Comparison of ENCODE assay signal across 21 cellular contexts in genomic region chr11:10503217-10503616, GRCh38. TPM values are rescaled to one million over a fixed set of nuclear protein-coding genes. Genes with fewer than 3 reads are reported as not detected.
A peak's percentile ranks its signal among the peaks of the same experiment; 100 is the strongest.
DNase-seq lines count a peak whose midpoint lies in the region; ATAC-seq, FAIRE-seq and TF ChIP-seq lines count a peak whose summit lies in the region.
"Had no signal": no experiment of that assay in that cellular context is flagged by ENCODE, and none has a peak within 500 bp of the region (broad histone marks: within the 10 kb centered on the region; RNA-seq: fewer than 3 reads in every experiment).

No MANE protein-coding gene starts in this region.

- no peak for TF ChIP-seq POLR2A in right lobe of liver (IDR thresholded peaks at IDR 0.05)
- no peak for TF ChIP-seq POLR2A in HepG2 (IDR thresholded peaks at IDR 0.05; ENCODE audit: insufficient read depth in 1 of 2, low read depth in 2 of 2, low read length in 2 of 2)

- no peak for TF ChIP-seq EP300 in HepG2 (IDR thresholded peaks at IDR 0.05; ENCODE audit: low read depth in 2 of 2, low read length in 2 of 2)
- no peak for TF ChIP-seq EP300 in HepG2 (CRISPR knock-in tag; IDR thresholded peaks at IDR 0.05; ENCODE audit: borderline replicate concordance)

- intact Hi-C loops in right lobe of liver (cut with DNase I) = no loop called here
- intact Hi-C loops in HepG2 (cut with micrococcal nuclease; ENCODE audit: unreplicated experiment) = no loop called here

- H3K27me3 ChIP-seq in right lobe of liver (no peaks in the 10 kb centered on the region), HepG2 (ENCODE audit: control insufficient read depth in 1 of 2, insufficient read depth in 2 of 2, low read length in 2 of 2) (no peaks in the 10 kb centered on the region), lung (ENCODE audit: control insufficient read depth, insufficient read depth) (no peaks in the 10 kb centered on the region)

- no peak for DNase-seq in right lobe of liver
- no peak for DNase-seq in HepG2 (ENCODE audit: low spot score)
- DNase-seq in SIG-M5 (lab: John Stamatoyannopoulos, UW) = peak; percentile 62
- DNase-seq in lung (ENCODE audit: low spot score) = peak; percentile 26
- DNase-seq in activated CD4-positive, alpha-beta T cell treated with anti-CD3 and anti-CD28 coated beads, Interleukin-2, amount 50 U/mL, for 4 hours = no peak
- no peak for DNase-seq in stimulated activated CD4-positive, alpha-beta T cell treated with anti-CD3 and anti-CD28 coated beads, Interleukin-4, amount 100 ng/mL, for 24 hours
- DNase-seq: activated CD4-positive, alpha-beta memory T cell treated with anti-CD3 and anti-CD28 coated beads, Interleukin-2, amount 10 ng/mL, durations not matched to agents 7 days and 5 days; activated T-cell treated with anti-CD3 and anti-CD28 coated beads, Interleukin-2, amount 50 U/mL, for 48 hours; CD8-positive, alpha-beta memory T cell; DND-41; GM23248; kidney glomerular epithelial cell; NCI-H1417 treated with DMSO at 0.1 percent for 48 hours; NCI-H69; stimulated activated CD4-positive, alpha-beta T cell treated with anti-CD3 and anti-CD28 coated beads, Interleukin-15, amount 100 ng/mL, for 24 hours; stimulated activated naive CD8-positive, alpha-beta T cell treated with anti-CD3 and anti-CD28 coated beads, Interleukin-15, Interleukin-2, amounts not matched to agents 100 U/mL and 50 U/mL, for 24 hours; SW 1271 had no signal

- H3K4me1 ChIP-seq in right lobe of liver = no peaks in the 10 kb centered on the region
- no peaks in the 10 kb centered on the region for H3K4me1 ChIP-seq in HepG2 (ENCODE audit: insufficient read depth, low read length)
- no peaks in the 10 kb centered on the region for H3K4me1 ChIP-seq in lung (ENCODE audit: control insufficient read depth in 2 of 2, insufficient read depth in 2 of 2, low read length in 2 of 2)

- no peaks in the 10 kb centered on the region for H3K36me3 ChIP-seq in right lobe of liver
- H3K36me3 ChIP-seq in HepG2 (replicated peaks in 1 of 2; ENCODE audit: control insufficient read depth in 1 of 2, insufficient read depth in 2 of 2, low read length in 2 of 2) = no peaks in the 10 kb centered on the region
- H3K36me3 ChIP-seq in lung (ENCODE audit: control insufficient read depth in 2 of 2, insufficient read depth in 2 of 2, low read length in 2 of 2) = peaks cover 0 to 28% of the 10 kb centered on the region in 2 donors

- H3K9me3 ChIP-seq in right lobe of liver (no peaks in the 10 kb centered on the region), HepG2 (ENCODE audit: low read length) (no peaks in the 10 kb centered on the region), lung (ENCODE audit: control insufficient read depth in 2 of 2, insufficient read depth in 1 of 2, low read length in 1 of 2) (no peaks in the 10 kb centered on the region)

- H4K20me1 ChIP-seq in HepG2 (ENCODE audit: insufficient read depth, low read length) = no peaks in the 10 kb centered on the region; the same call in 1 of the 2 replicates

- H3K4me3 ChIP-seq in right lobe of liver (no peak overlapping the region), HepG2 (replicated peaks in 1 of 3; ENCODE audit: insufficient read depth in 1 of 3, low read depth in 2 of 3, low read length in 3 of 3) (no peak overlapping the region), lung (no peak overlapping the region)
- H3K4me3 ChIP-seq: GM23248 had no signal

- no peak overlapping the region for H3K4me2 ChIP-seq in HepG2 (ENCODE audit: low read depth, low read length)
- H3K4me2 ChIP-seq: KMS-11 had no signal

- POLR2A ChIA-PET in HepG2 (lab: Yijun Ruan, JAX) = no interaction called here

- no peak overlapping the region for H2AFZ ChIP-seq in HepG2 (ENCODE audit: low read length)
- H2AFZ ChIP-seq: GM23248 had no signal

- TF ChIP-seq CTCF in right lobe of liver (IDR thresholded peaks at IDR 0.05) = no peak
- no peak for TF ChIP-seq CTCF in HepG2 (CRISPR knock-in tag; IDR thresholded peaks at IDR 0.05)
- no peak for TF ChIP-seq CTCF in lung (IDR thresholded peaks at IDR 0.05; ENCODE audit: control extremely low read depth, extremely low read depth)

- peak overlapping the region in 1 of 3 donors; percentile 33 for H3K27ac ChIP-seq in right lobe of liver
- H3K27ac ChIP-seq in HepG2 (ENCODE audit: extremely low read length, insufficient read depth, low read length) = no peak overlapping the region
- no peak overlapping the region for H3K27ac ChIP-seq in lung (ENCODE audit: low read depth in 1 of 2, low read length in 1 of 2)
- H3K27ac ChIP-seq: GM23248, KMS-11 had no signal

- in situ Hi-C loops in HepG2 (cut with HindIII; ENCODE audit: extremely low pct_ligation_motif_present, low pct_unique_long_range_greater_than_20kb) = no loop called here

- CTCF ChIA-PET in HepG2 (lab: Yijun Ruan, JAX; ENCODE audit: low intra/inter-chr PET ratio, low total read pairs) = no interaction called here

- no TSS peak for BruUV-seq in HepG2 (replicated peaks; lab: Mats Ljungman, UMichigan)

- ATAC-seq in right lobe of liver (peak in 3 of 4 donors; percentile 38 to 68 (median 53)), HepG2 (no peak), lung (ENCODE audit: insufficient read depth, low FRiP score) (no peak), HG03045 (IDR thresholded peaks at IDR 0.05; ENCODE audit: unreplicated experiment) (no peak), GM18517 (IDR thresholded peaks at IDR 0.05; ENCODE audit: unreplicated experiment) (no peak)
- ATAC-seq: stimulated activated naive CD8-positive, alpha-beta T cell treated with anti-CD3 and anti-CD28 coated beads, Interleukin-15, Interleukin-2, amounts not matched to agents 100 U/mL and 50 U/mL, for 24 hours had no signal

- 64% methylated on average over 2 of the region's 2 CpGs for WGBS in right lobe of liver (ENCODE audit: insufficient coverage, low coverage, low lambda C conversion rate, missing lambda C conversion rate)
- WGBS in HepG2 (ENCODE audit: low lambda C conversion rate) = 82% methylated on average over 2 of the region's 2 CpGs
- 33 to 74% methylated on average over 2 of the region's 2 CpGs for WGBS in lung, 2 donors

- H3K79me2 ChIP-seq in HepG2 (ENCODE audit: insufficient read depth, low read length) = no peaks in the 10 kb centered on the region

- no peak for TF ChIP-seq RAD21 in HepG2 (CRISPR knock-in tag; IDR thresholded peaks at IDR 0.05)

- no peak overlapping the region for H3K9ac ChIP-seq in HepG2 (ENCODE audit: insufficient read depth, low read depth, low read length)
- H3K9ac ChIP-seq: GM23248, KMS-11 had no signal

- no peak for FAIRE-seq in HepG2 (lab: Jason Lieb, UNC)
- FAIRE-seq: RCC 7860 had no signal

RNA-seq across cellular contexts. Expression of gene RNF141, which starts 37.8 kb away (rescaled TPM):
- total RNA-seq in right lobe of liver = 10 to 100 TPM; 11.2 to 21.0 (median 15.1) TPM
- 22.4 and 34.8 TPM in 2 replicates for total RNA-seq in HepG2 (2016; rRNA removed; fragmentation: Illumina TruSeq; extraction: Trizol)
- 16.5 and 19.0 TPM in 2 replicates for total RNA-seq in HepG2 (2016; cell fraction: cytosol; rRNA removed; fragmentation: Illumina TruSeq; extraction: Trizol; ENCODE audit: low read depth)
- total RNA-seq in HepG2 (2016; cell fraction: insoluble cytoplasmic fraction; rRNA removed; fragmentation: Illumina TruSeq; extraction: Trizol) = 22.0 and 33.1 TPM in 2 replicates
- total RNA-seq in HepG2 (2016; cell fraction: membrane; rRNA removed; fragmentation: Illumina TruSeq; extraction: Trizol) = 47.5 and 47.9 TPM in 2 replicates
- 10.6 and 10.7 TPM in 2 replicates for total RNA-seq in HepG2 (2016; cell fraction: nucleus; rRNA removed; fragmentation: Illumina TruSeq; extraction: Trizol)
- polyA plus RNA-seq in HepG2 (2011; rRNA removed) = 6.8 and 9.3 TPM in 2 replicates
- polyA plus RNA-seq in HepG2 (2011; cell fraction: cytosol; rRNA removed) = 4.2 and 7.1 TPM in 2 replicates
- 1.7 and 2.8 TPM in 2 replicates for polyA plus RNA-seq in HepG2 (2011; cell fraction: nucleus; rRNA removed)
- polyA plus RNA-seq in HepG2 (2012) = 10.1 and 16.8 TPM in 2 replicates
- polyA plus RNA-seq in HepG2 (2016; cell fraction: cytosol; fragmentation: Illumina TruSeq; extraction: Trizol; ENCODE audit: low read depth) = 38.7 and 47.4 TPM in 2 replicates
- polyA plus RNA-seq in HepG2 (2016; cell fraction: insoluble cytoplasmic fraction; fragmentation: Illumina TruSeq; extraction: Trizol; ENCODE audit: low read depth) = 24.7 and 25.7 TPM in 2 replicates
- 33.5 and 35.6 TPM in 2 replicates for polyA plus RNA-seq in HepG2 (2016; cell fraction: membrane; fragmentation: Illumina TruSeq; extraction: Trizol; ENCODE audit: low read depth)
- 10.8 and 13.8 TPM in 2 replicates for polyA plus RNA-seq in HepG2 (2016; cell fraction: nucleus; fragmentation: Illumina TruSeq; extraction: Trizol; ENCODE audit: insufficient read depth, low read depth)
- polyA minus RNA-seq in HepG2 (2011; rRNA and poly(A)+ RNA removed; ENCODE audit: low replicate concordance) = 2.3 and 3.6 TPM in 2 replicates
- polyA minus RNA-seq in HepG2 (2011; cell fraction: cytosol; rRNA and poly(A)+ RNA removed) = 5.2 and 5.4 TPM in 2 replicates
- polyA minus RNA-seq in HepG2 (2011; cell fraction: nucleus; rRNA and poly(A)+ RNA removed) = 10.7 and 12.4 TPM in 2 replicates
- total RNA-seq in lung = 10 to 100 TPM; 45.5 to 63.8 TPM
- polyA plus RNA-seq in lung = 10 to 100 TPM; 14.8 to 21.2 TPM

RNA-seq across cellular contexts. Expression of gene AMPD3, which starts 48.2 kb away (rescaled TPM):
- 1 to 10 TPM in 5 of 6 experiments, under 1 TPM in 1; 0.98 to 5.0 (median 1.8) TPM for total RNA-seq in right lobe of liver
- 0.31 and 0.33 TPM in 2 replicates for total RNA-seq in HepG2 (2016; rRNA removed; fragmentation: Illumina TruSeq; extraction: Trizol)
- 0.30 TPM in 1 of 2 replicates, not detected in the other for total RNA-seq in HepG2 (2016; cell fraction: cytosol; rRNA removed; fragmentation: Illumina TruSeq; extraction: Trizol; ENCODE audit: low read depth)
- 0.32 and 0.59 TPM in 2 replicates for total RNA-seq in HepG2 (2016; cell fraction: insoluble cytoplasmic fraction; rRNA removed; fragmentation: Illumina TruSeq; extraction: Trizol)
- 0.22 and 0.55 TPM in 2 replicates for total RNA-seq in HepG2 (2016; cell fraction: membrane; rRNA removed; fragmentation: Illumina TruSeq; extraction: Trizol)
- 0.50 and 0.75 TPM in 2 replicates for total RNA-seq in HepG2 (2016; cell fraction: nucleus; rRNA removed; fragmentation: Illumina TruSeq; extraction: Trizol)
- 1.3 and 2.3 TPM in 2 replicates for polyA plus RNA-seq in HepG2 (2011; rRNA removed)
- polyA plus RNA-seq in HepG2 (2011; cell fraction: cytosol; rRNA removed) = 1.3 TPM in 2 replicates
- polyA plus RNA-seq in HepG2 (2011; cell fraction: nucleus; rRNA removed) = 4.0 and 6.8 TPM in 2 replicates
- polyA plus RNA-seq in HepG2 (2012) = 0.68 and 0.98 TPM in 2 replicates
- polyA plus RNA-seq in HepG2 (2016; cell fraction: cytosol; fragmentation: Illumina TruSeq; extraction: Trizol; ENCODE audit: low read depth) = not detected in 2 replicates
- polyA plus RNA-seq in HepG2 (2016; cell fraction: insoluble cytoplasmic fraction; fragmentation: Illumina TruSeq; extraction: Trizol; ENCODE audit: low read depth) = 0.26 and 0.58 TPM in 2 replicates
- polyA plus RNA-seq in HepG2 (2016; cell fraction: membrane; fragmentation: Illumina TruSeq; extraction: Trizol; ENCODE audit: low read depth) = 0.08 and 0.31 TPM in 2 replicates
- 0.57 and 0.97 TPM in 2 replicates for polyA plus RNA-seq in HepG2 (2016; cell fraction: nucleus; fragmentation: Illumina TruSeq; extraction: Trizol; ENCODE audit: insufficient read depth, low read depth)
- polyA minus RNA-seq in HepG2 (2011; rRNA and poly(A)+ RNA removed; ENCODE audit: low replicate concordance) = 5.9 TPM in 2 replicates
- 1.8 and 2.4 TPM in 2 replicates for polyA minus RNA-seq in HepG2 (2011; cell fraction: cytosol; rRNA and poly(A)+ RNA removed)
- 7.9 and 9.4 TPM in 2 replicates for polyA minus RNA-seq in HepG2 (2011; cell fraction: nucleus; rRNA and poly(A)+ RNA removed)
- 10 to 100 TPM; 20.8 to 27.6 TPM for total RNA-seq in lung
- polyA plus RNA-seq in lung = 10 to 100 TPM in 1 of 2 donors, 1 to 10 TPM in 1; 3.8 to 29.0 TPM

Comparison
In these comparisons a context has a peak if more than half of its experiments do, and no peak if none do; other contexts are left out.
1. ATAC-seq: peak in right lobe of liver (3 of 4); none in HepG2 (single experiment), lung (single experiment), HG03045 (single experiment) and GM18517 (single experiment).
2. DNase-seq: peak in SIG-M5 (single experiment) and lung (single experiment); none in right lobe of liver (0 of 3), HepG2 (single experiment), activated CD4-positive, alpha-beta T cell treated with anti-CD3 and anti-CD28 coated beads, Interleukin-2, amount 50 U/mL, for 4 hours (0 of 2) and stimulated activated CD4-positive, alpha-beta T cell treated with anti-CD3 and anti-CD28 coated beads, Interleukin-4, amount 100 ng/mL, for 24 hours (single experiment).